In the genomic region with DNA sequence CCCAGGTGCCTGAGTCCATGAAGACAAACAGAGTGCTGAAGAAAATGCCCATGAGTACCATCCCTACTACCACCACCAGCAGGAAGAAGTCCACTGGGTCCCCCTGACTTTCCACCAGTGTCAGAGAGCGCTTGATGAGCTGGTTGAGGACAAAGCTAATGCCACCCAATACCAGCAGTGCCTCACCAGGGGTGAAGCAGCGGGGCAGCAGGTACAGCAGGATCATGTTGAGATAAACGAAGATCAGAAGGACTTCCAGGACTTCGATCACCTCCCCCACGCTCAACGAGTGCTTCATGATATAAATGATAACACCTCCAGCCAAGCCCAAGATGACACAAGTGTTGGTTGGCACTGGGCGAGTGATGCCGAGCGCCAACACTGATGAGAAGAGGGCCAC, we compare ENCODE assay signal across 9 cellular contexts. TPM values are rescaled to one million over a fixed set of nuclear protein-coding genes. Genes with fewer than 3 reads are reported as not detected.
DNase-seq lines count a peak whose midpoint lies in the region; ATAC-seq and TF ChIP-seq lines count a peak whose summit lies in the region.
"Had no signal": no experiment of that assay in that cellular context is flagged by ENCODE, and none has a peak within 500 bp of the region (broad histone marks: within the 10 kb centered on the region; RNA-seq: fewer than 3 reads in every experiment).

No MANE protein-coding gene starts in this region.

- WGBS in ovary, 3 donors = 59 to 73% (median 64%) methylated on average over 9 of the region's 9 CpGs

- H3K4me1 Mint-ChIP-seq in Caco-2 (ENCODE audit: low read depth, unreplicated experiment) = peaks cover 24% of the 10 kb centered on the region

- in situ Hi-C loops in Panc1 (cut with HindIII; ENCODE audit: low pct_unique_long_range_greater_than_20kb, low sequenced_read_pairs) = no loop called here

- no peaks in the 10 kb centered on the region for H3K9me3 Mint-ChIP-seq in Caco-2 (ENCODE audit: unreplicated experiment)

- H3K27me3 ChIP-seq in Caco-2 (replicated peaks; ENCODE audit: control insufficient read depth, insufficient read depth, low read length) = no peaks in the 10 kb centered on the region
- H3K27me3 ChIP-seq in Panc1 (ENCODE audit: control insufficient read depth, insufficient read depth, low read length) = no peaks in the 10 kb centered on the region
- H3K27me3 ChIP-seq in ovary = no peaks in the 10 kb centered on the region

- POLR2A ChIA-PET in Caco-2 (lab: Charles Lee) = no interaction called here
- POLR2A ChIA-PET in Panc1 (lab: Charles Lee) = no interaction called here

- no TSS peak for BruUV-seq in Caco-2 (replicated peaks; lab: Mats Ljungman, UMichigan)
- no TSS peak for BruUV-seq in Panc1 (replicated peaks; lab: Mats Ljungman, UMichigan)

- no peaks in the 10 kb centered on the region; the same call in 1 of the 2 replicates for H3K36me3 ChIP-seq in Caco-2 (ENCODE audit: control insufficient read depth, insufficient read depth, low read length)
- no peaks in the 10 kb centered on the region for H3K36me3 ChIP-seq in Panc1 (ENCODE audit: control insufficient read depth, insufficient read depth, low read length)
- H3K36me3 ChIP-seq in ovary = no peaks in the 10 kb centered on the region

- no peak for TF ChIP-seq EP300 in ovary (IDR thresholded peaks at IDR 0.05)

- intact Hi-C loops in Caco-2 (cut with micrococcal nuclease; ENCODE audit: unreplicated experiment) (loop anchor here (5.0 kb wide), 1 partner anchor 81 kb away; the partner anchor contains the start of gene SH3GLB2), Panc1 (cut with micrococcal nuclease; ENCODE audit: unreplicated experiment) (no loop called here), ovary (cut with DNase I) (no loop called here)

- H3K4me3 ChIP-seq in Caco-2 (ENCODE audit: low read depth, low read length) (peak overlapping the region; percentile 98), Panc1 (ENCODE audit: low read depth in 2 of 2, low read length in 2 of 2) (peak overlapping the region; percentile 87 to 91), ovary (peak overlapping the region; percentile 98)

- TF ChIP-seq CTCF in Caco-2 (IDR thresholded peaks at IDR 0.05; ENCODE audit: insufficient read depth in 1 of 2, low read depth in 1 of 2, low read length in 1 of 2, severe bottlenecking in 1 of 2, unreplicated experiment in 1 of 2) = no peak
- TF ChIP-seq CTCF in Panc1 (IDR thresholded peaks at IDR 0.05) = no peak
- no peak for TF ChIP-seq CTCF in ovary (IDR thresholded peaks at IDR 0.05)

- H3K27ac Mint-ChIP-seq in Caco-2 (ENCODE audit: unreplicated experiment) = peak overlapping the region; percentile 96

- CTCF ChIA-PET in Caco-2 (lab: Charles Lee) = no interaction called here
- CTCF ChIA-PET in Panc1 (lab: Charles Lee) = no interaction called here

- H3K27ac ChIP-seq in Panc1 (ENCODE audit: low read length) (peak overlapping the region; percentile 82), epithelial cell of prostate (peak overlapping the region; percentile 83), ovary (no peak overlapping the region)

- H3K9me3 ChIP-seq in Caco-2 = no peaks in the 10 kb centered on the region
- no peaks in the 10 kb centered on the region for H3K9me3 ChIP-seq in Panc1 (ENCODE audit: control insufficient read depth, insufficient read depth, low read depth, low read length)
- H3K9me3 ChIP-seq in ovary = no peaks in the 10 kb centered on the region

- peaks cover 26% of the 10 kb centered on the region for H3K4me1 ChIP-seq in Caco-2
- peaks cover 3% of the 10 kb centered on the region for H3K4me1 ChIP-seq in Panc1 (ENCODE audit: control insufficient read depth, insufficient read depth, low read length)
- peaks cover 9% of the 10 kb centered on the region for H3K4me1 ChIP-seq in ovary (ENCODE audit: insufficient read depth)

- DNase-seq in Caco-2 (peak in 1 of 2 experiments; percentile 14), Panc1 (ENCODE audit: low read depth, low spot score) (no peak), epithelial cell of prostate (ENCODE audit: low read depth, low spot score) (no peak), ovary (no peak), DMS79 treated with DMSO at 0.1 percent for 48 hours (lab: John Stamatoyannopoulos, UW) (no peak), NCI-H1930 (lab: John Stamatoyannopoulos, UW) (no peak), UCSD-AML1 (lab: John Stamatoyannopoulos, UW; ENCODE audit: unreplicated experiment) (no peak), SW 1271 (lab: John Stamatoyannopoulos, UW) (no peak)
- DNase-seq: NCI-H82 had no signal

- H3K36me3 Mint-ChIP-seq in Caco-2 (ENCODE audit: insufficient read depth, unreplicated experiment) = peaks cover 25% of the 10 kb centered on the region

- no peaks in the 10 kb centered on the region for H3K27me3 Mint-ChIP-seq in Caco-2 (ENCODE audit: insufficient read depth, unreplicated experiment)

- no peak for ATAC-seq in Panc1

- TF ChIP-seq POLR2A in ovary (IDR thresholded peaks at IDR 0.05) = no peak

- H3K4me3 Mint-ChIP-seq in Caco-2 (ENCODE audit: unreplicated experiment) = peak overlapping the region; percentile 92

RNA-seq across cellular contexts. Expression of gene DOLK, which starts 0.9 kb away (rescaled TPM):
- total RNA-seq in Caco-2 (2022) = 25.9 and 27.2 TPM in 2 replicates
- 20.0 TPM for total RNA-seq in Panc1 (2021; ENCODE audit: unreplicated experiment)
- polyA plus RNA-seq in Panc1 (2012; ENCODE audit: insufficient read length) = 20.1 TPM
- total RNA-seq in ovary = 10 to 100 TPM in 5 of 7 donors, 1 to 10 TPM in 2; 6.1 to 14.9 (median 12.6) TPM
- polyA plus RNA-seq in ovary = 10 to 100 TPM in 1 of 2 donors, 1 to 10 TPM in 1; 9.5 to 12.0 TPM

RNA-seq across cellular contexts. Expression of gene NUP188, which starts 1.0 kb away (rescaled TPM):
- total RNA-seq in Caco-2 (2022) (80.9 and 85.7 TPM in 2 replicates), Panc1 (2021; ENCODE audit: unreplicated experiment) (69.9 TPM), ovary (10 to 100 TPM; 12.5 to 43.8 (median 30.7) TPM)
- polyA plus RNA-seq in Panc1 (2012; ENCODE audit: insufficient read length) = 42.6 TPM
- polyA plus RNA-seq in ovary = 10 to 100 TPM; 10.6 to 25.1 TPM

RNA-seq across cellular contexts. Expression of gene PHYHD1, which starts 25.8 kb away (rescaled TPM):
- total RNA-seq in Caco-2 (2022) = 0.59 and 0.63 TPM in 2 replicates
- total RNA-seq in Panc1 (2021; ENCODE audit: unreplicated experiment) = not detected
- not detected for polyA plus RNA-seq in Panc1 (2012; ENCODE audit: insufficient read length)
- 10 to 100 TPM; 24.8 to 63.9 (median 43.1) TPM for total RNA-seq in ovary
- 10 to 100 TPM; 41.1 to 50.4 TPM for polyA plus RNA-seq in ovary

Comparison
In these comparisons a context has a peak if more than half of its experiments do, and no peak if none do; other contexts are left out.
1. H3K27ac ChIP-seq: peak in Panc1 (single experiment) and epithelial cell of prostate (single experiment); none in ovary (0 of 2).
2. RNA of gene PHYHD1, which starts 25.8 kb away (total RNA-seq): 24.8 to 63.9 TPM in ovary; 0.59 to 0.63 TPM in Caco-2 and not detected in Panc1 (single experiment); every median in the first group is over 10 times any median in the second.
3. Peak in every context shown above with its lines, with median percentiles within 50 percentile points of each other: H3K4me3 ChIP-seq.